Comparison of ENCODE assay signal across 21 cellular contexts in the genomic region with DNA sequence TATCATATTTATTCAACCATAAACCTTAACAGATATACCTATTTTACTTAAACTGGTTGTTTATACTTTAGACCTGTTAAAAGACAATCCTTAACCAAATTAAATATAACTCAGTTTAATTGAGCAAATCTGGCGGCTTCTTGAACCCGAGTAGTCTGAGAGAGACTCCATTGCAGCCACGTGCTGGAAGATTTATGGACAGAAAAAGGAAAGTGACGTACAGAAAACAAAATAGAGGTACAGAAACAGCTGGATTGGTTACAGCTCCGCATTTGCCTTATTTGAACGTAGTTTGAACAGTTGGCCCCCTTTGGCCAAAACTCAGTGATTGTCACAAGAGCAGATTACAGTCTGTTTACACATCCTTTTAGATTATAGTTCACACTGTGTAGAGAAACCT.
DNase-seq lines count a peak whose midpoint lies in the region; ATAC-seq and TF ChIP-seq lines count a peak whose summit lies in the region.
"Had no signal": no experiment of that assay in that cellular context is flagged by ENCODE, and none has a peak within 500 bp of the region (broad histone marks: within the 10 kb centered on the region; RNA-seq: fewer than 3 reads in every experiment).

No MANE protein-coding gene starts in this region.

- POLR2A ChIA-PET in Caco-2 (lab: Charles Lee), result no interaction called here
- POLR2A ChIA-PET in HEK293T (lab: Yijun Ruan, JAX), result no interaction called here

- ATAC-seq in left colon (peak; percentile 31), GM19397 (IDR thresholded peaks at IDR 0.05; ENCODE audit: unreplicated experiment) (no peak)
- ATAC-seq: CD8-positive, alpha-beta T cell; GM12878 had no signal

- H3K27ac Mint-ChIP-seq in Caco-2 (ENCODE audit: unreplicated experiment), result peak overlapping the region; percentile 90
- H3K27ac Mint-ChIP-seq: B cell; CD4-positive, CD25-positive, alpha-beta regulatory T cell; CD8-positive, alpha-beta T cell; H9 had no signal

- CTCF ChIA-PET in Caco-2 (lab: Charles Lee), result no interaction called here
- CTCF ChIA-PET in HEK293T (lab: Yijun Ruan, JAX), result no interaction called here

- DNase-seq in Caco-2, result no peak
- no peak for DNase-seq in HEK293T (ENCODE audit: extremely low spot score)
- no peak for DNase-seq in left colon
- DNase-seq in KBM-7, result no peak
- no peak for DNase-seq in GM19238 (ENCODE audit: insufficient read length, low spot score)
- no peak for DNase-seq in HT-29 (ENCODE audit: low spot score)
- DNase-seq: CD4-positive, CD25-positive, alpha-beta regulatory T cell; CD8-positive, alpha-beta T cell; DMS 273 treated with DMSO at 0.1 percent for 48 hours; DMS79; EL; GDM1; GM23248; H9 had no signal

- no peak overlapping the region for H3K4me3 Mint-ChIP-seq in Caco-2 (ENCODE audit: unreplicated experiment)
- H3K4me3 Mint-ChIP-seq: B cell; CD4-positive, CD25-positive, alpha-beta regulatory T cell; CD8-positive, alpha-beta T cell; H9 had no signal

- peak overlapping the region; percentile 7 for H3K27ac ChIP-seq in muscle layer of colon (ENCODE audit: low read depth, low read length)
- H3K27ac ChIP-seq: 22Rv1, BLaER1, C4-2B, GM23248 had no signal

- no peaks in the 10 kb centered on the region for H3K36me3 ChIP-seq in Caco-2 (ENCODE audit: control insufficient read depth, insufficient read depth, low read length)
- H3K36me3 ChIP-seq in muscle layer of colon (ENCODE audit: insufficient read depth, low read length), result no peaks in the 10 kb centered on the region
- H3K36me3 ChIP-seq: BLaER1 had no signal

- H3K27me3 Mint-ChIP-seq in Caco-2 (ENCODE audit: insufficient read depth, unreplicated experiment), result no peaks in the 10 kb centered on the region
- H3K27me3 Mint-ChIP-seq: B cell; CD4-positive, CD25-positive, alpha-beta regulatory T cell had no signal

- H3K9me3 Mint-ChIP-seq in Caco-2 (ENCODE audit: unreplicated experiment), result no peaks in the 10 kb centered on the region
- H3K9me3 Mint-ChIP-seq: CD4-positive, CD25-positive, alpha-beta regulatory T cell; CD8-positive, alpha-beta T cell; H9 had no signal

- H3K4me1 ChIP-seq in Caco-2 (peaks cover 55% of the 10 kb centered on the region), muscle layer of colon (ENCODE audit: insufficient read depth, low read length) (peaks cover 44% of the 10 kb centered on the region)
- H3K4me1 ChIP-seq: BLaER1 had no signal

- H3K4me3 ChIP-seq in Caco-2 (ENCODE audit: low read depth, low read length) (no peak overlapping the region), muscle layer of colon (ENCODE audit: low read depth in 1 of 2, low read length in 2 of 2) (no peak overlapping the region)
- H3K4me3 ChIP-seq: BLaER1, GM12878, GM23248 had no signal

- no peak overlapping the region for H3K9ac ChIP-seq in muscle layer of colon (ENCODE audit: low read length)
- H3K9ac ChIP-seq: BLaER1, GM23248 had no signal

- H3K9me3 ChIP-seq in Caco-2 (no peaks in the 10 kb centered on the region), muscle layer of colon (ENCODE audit: low read length) (no peaks in the 10 kb centered on the region)
- H3K9me3 ChIP-seq: BLaER1 had no signal

- in situ Hi-C loops in KBM-7 (cut with MboI; ENCODE audit: low pct_unique_long_range_greater_than_20kb, low sequenced_read_pairs), result no loop called here

- H3K36me3 Mint-ChIP-seq in Caco-2 (ENCODE audit: insufficient read depth, unreplicated experiment), result no peaks in the 10 kb centered on the region
- H3K36me3 Mint-ChIP-seq: CD8-positive, alpha-beta T cell had no signal

- no TSS peak for BruUV-seq in Caco-2 (replicated peaks; lab: Mats Ljungman, UMichigan)

- H3K27me3 ChIP-seq in Caco-2 (replicated peaks; ENCODE audit: control insufficient read depth, insufficient read depth, low read length), result no peaks in the 10 kb centered on the region
- H3K27me3 ChIP-seq in muscle layer of colon (ENCODE audit: control insufficient read depth in 1 of 2, insufficient read depth in 2 of 2, low read length in 2 of 2), result no peaks in the 10 kb centered on the region
- H3K27me3 ChIP-seq: BLaER1 had no signal

- TF ChIP-seq CTCF in Caco-2 (IDR thresholded peaks at IDR 0.05; ENCODE audit: insufficient read depth in 1 of 2, low read depth in 1 of 2, low read length in 1 of 2, severe bottlenecking in 1 of 2, unreplicated experiment in 1 of 2), result no peak

- H3K4me1 Mint-ChIP-seq in Caco-2 (ENCODE audit: low read depth, unreplicated experiment), result peaks cover 34% of the 10 kb centered on the region
- H3K4me1 Mint-ChIP-seq: B cell; CD4-positive, CD25-positive, alpha-beta regulatory T cell had no signal

- intact Hi-C loops in Caco-2 (cut with micrococcal nuclease; ENCODE audit: unreplicated experiment), result no loop called here
- intact Hi-C loops in left colon (cut with DNase I, micrococcal nuclease), result no loop called here

TF ChIP-seq in HEK293T, 16 proteins besides CTCF, POLR2A, EP300 and RAD21:
- TF ChIP-seq, protein P1, sequence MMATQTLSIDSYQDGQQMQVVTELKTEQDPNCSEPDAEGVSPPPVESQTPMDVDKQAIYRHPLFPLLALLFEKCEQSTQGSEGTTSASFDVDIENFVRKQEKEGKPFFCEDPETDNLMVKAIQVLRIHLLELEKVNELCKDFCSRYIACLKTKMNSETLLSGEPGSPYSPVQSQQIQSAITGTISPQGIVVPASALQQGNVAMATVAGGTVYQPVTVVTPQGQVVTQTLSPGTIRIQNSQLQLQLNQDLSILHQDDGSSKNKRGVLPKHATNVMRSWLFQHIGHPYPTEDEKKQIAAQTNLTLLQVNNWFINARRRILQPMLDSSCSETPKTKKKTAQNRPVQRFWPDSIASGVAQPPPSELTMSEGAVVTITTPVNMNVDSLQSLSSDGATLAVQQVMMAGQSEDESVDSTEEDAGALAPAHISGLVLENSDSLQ (IDR thresholded peaks at IDR 0.05), result peak; percentile 54
- 0 out of 2 replicates have a peak, but pooled peaks have one; percentile 20 for TF ChIP-seq L3MBTL2 (conservative IDR thresholded peaks at IDR 0.05)
- TF ChIP-seq BHLHE40 (IDR thresholded peaks at IDR 0.05; ENCODE audit: borderline replicate concordance), result no peak
